Comparison of ENCODE assay signal across 8 cellular contexts in genomic region chr17:1486802-1487695, GRCh38. TPM values are rescaled to one million over a fixed set of nuclear protein-coding genes. Genes with fewer than 3 reads are reported as not detected.
A peak's percentile ranks its signal among the peaks of the same experiment; 100 is the strongest.
DNase-seq lines count a peak whose midpoint lies in the region; ATAC-seq and TF ChIP-seq lines count a peak whose summit lies in the region.

No MANE protein-coding gene starts in this region.

- TF ChIP-seq CTCF in gastroesophageal sphincter (IDR thresholded peaks at IDR 0.05), result no peak
- no peak for TF ChIP-seq CTCF in upper lobe of left lung (IDR thresholded peaks at IDR 0.05)

- no peak for DNase-seq in NT2/D1 (ENCODE audit: low read depth, low spot score)
- peak; percentile 76 for DNase-seq in activated effector memory CD4-positive, alpha-beta T cell treated with Interleukin-2 at 50 U/mL for 16 hours
- peak; percentile 92 for DNase-seq in posterior vena cava (ENCODE audit: low spot score)
- peak; percentile 88 to 95 for DNase-seq in upper lobe of left lung
- no peak for DNase-seq in NCI-H187 treated with DMSO at 0.1 percent for 48 hours (lab: John Stamatoyannopoulos, UW)

- peak overlapping the region; percentile 96 to 100 (median 98) for H3K27ac ChIP-seq in gastroesophageal sphincter
- peak overlapping the region; percentile 91 to 98 (median 96) for H3K27ac ChIP-seq in upper lobe of left lung

- WGBS in gastroesophageal sphincter (ENCODE audit: low coverage in 1 of 2), 2 donors, result 20% methylated on average over 6 of the region's 74 CpGs; no CpG with 5 or more reads in 1 of the 2 donors
- WGBS in upper lobe of left lung, 2 donors, result 10 to 14% methylated on average over 35 to 62 of the region's 74 CpGs

- H3K4me3 ChIP-seq in GM08714 (ENCODE audit: low read length), result peak overlapping the region; percentile 58; the same call in 1 of the 2 replicates
- H3K4me3 ChIP-seq in NT2/D1 (ENCODE audit: insufficient read length, low read depth), result peak overlapping the region; percentile 24
- peak overlapping the region in 1 of 2 donors; percentile 88 for H3K4me3 ChIP-seq in gastroesophageal sphincter
- peak overlapping the region; percentile 43 to 84 (median 65) for H3K4me3 ChIP-seq in upper lobe of left lung

- H3K27me3 ChIP-seq in NT2/D1 (ENCODE audit: insufficient read depth, insufficient read length) (peaks cover 3% of the 10 kb centered on the region), gastroesophageal sphincter (no peaks in the 10 kb centered on the region), upper lobe of left lung (no peaks in the 10 kb centered on the region)

- H3K4me1 ChIP-seq in NT2/D1 (ENCODE audit: insufficient read depth, insufficient read length) (peaks cover 21% of the 10 kb centered on the region), gastroesophageal sphincter (peaks cover 0 to 88% (median 54%) of the 10 kb centered on the region in 3 donors), upper lobe of left lung (peaks cover 43 to 80% (median 59%) of the 10 kb centered on the region in 4 donors)

- H3K36me3 ChIP-seq in NT2/D1 (ENCODE audit: insufficient read depth, insufficient read length, low read length), result peaks cover 17% of the 10 kb centered on the region
- peaks cover 0 to 21% of the 10 kb centered on the region in 2 donors for H3K36me3 ChIP-seq in gastroesophageal sphincter
- peaks cover 7 to 19% (median 11%) of the 10 kb centered on the region in 4 donors for H3K36me3 ChIP-seq in upper lobe of left lung

- H3K9me3 ChIP-seq in NT2/D1 (ENCODE audit: insufficient read depth, low read length) (no peaks in the 10 kb centered on the region), gastroesophageal sphincter (no peaks in the 10 kb centered on the region), upper lobe of left lung (no peaks in the 10 kb centered on the region)

- ATAC-seq in gastroesophageal sphincter (peak; percentile 19), upper lobe of left lung (ENCODE audit: low FRiP score in 2 of 2) (peak; percentile 39 to 61), GM18520 (IDR thresholded peaks at IDR 0.05; ENCODE audit: unreplicated experiment) (no peak)

- peak; percentile 12 to 24 for TF ChIP-seq POLR2A in gastroesophageal sphincter (IDR thresholded peaks at IDR 0.05)
- TF ChIP-seq POLR2A in upper lobe of left lung (IDR thresholded peaks at IDR 0.05), result peak in 1 of 4 donors; percentile 59

- TF ChIP-seq EP300 in gastroesophageal sphincter (IDR thresholded peaks at IDR 0.05), result no peak
- TF ChIP-seq EP300 in upper lobe of left lung (IDR thresholded peaks at IDR 0.05), result no peak

- intact Hi-C loops in posterior vena cava (cut with DNase I), result no loop called here

- H3K9ac ChIP-seq in NT2/D1 (ENCODE audit: insufficient read length, low read depth), result peak overlapping the region; percentile 74

RNA-seq across cellular contexts. Expression of gene MYO1C, which starts 5.4 kb away (rescaled TPM):
- total RNA-seq in gastroesophageal sphincter (100 to 1,000 TPM; 215 to 461 (median 287) TPM), posterior vena cava (100 to 1,000 TPM; 270 to 381 TPM), upper lobe of left lung (100 to 1,000 TPM; 186 to 358 (median 266) TPM)

RNA-seq across cellular contexts. Expression of gene INPP5K, which starts 29.4 kb away (rescaled TPM):
- 10 to 100 TPM; 59.6 to 76.0 (median 73.1) TPM for total RNA-seq in gastroesophageal sphincter
- total RNA-seq in posterior vena cava, result 10 to 100 TPM; 23.5 to 25.2 TPM
- 100 to 1,000 TPM in 2 of 6 donors, 10 to 100 TPM in 4; 60.9 to 155 (median 84.6) TPM for total RNA-seq in upper lobe of left lung

RNA-seq across cellular contexts. Expression of gene CRK, which starts 31.0 kb away (rescaled TPM):
- total RNA-seq in gastroesophageal sphincter (10 to 100 TPM; 72.7 to 98.4 (median 77.2) TPM), posterior vena cava (10 to 100 TPM; 56.6 to 58.0 TPM), upper lobe of left lung (100 to 1,000 TPM in 1 of 6 donors, 10 to 100 TPM in 5; 37.7 to 121 (median 65.8) TPM)

Comparison
In these comparisons a context has a peak if more than half of its experiments do, and no peak if none do; other contexts are left out.
1. DNase-seq: peak in activated effector memory CD4-positive, alpha-beta T cell treated with Interleukin-2 at 50 U/mL for 16 hours (single experiment), posterior vena cava (single experiment) and upper lobe of left lung (2 of 2); none in NT2/D1 (single experiment) and NCI-H187 treated with DMSO at 0.1 percent for 48 hours (single experiment).